17 cellular contexts compared by ENCODE assay signal in the genomic region with DNA sequence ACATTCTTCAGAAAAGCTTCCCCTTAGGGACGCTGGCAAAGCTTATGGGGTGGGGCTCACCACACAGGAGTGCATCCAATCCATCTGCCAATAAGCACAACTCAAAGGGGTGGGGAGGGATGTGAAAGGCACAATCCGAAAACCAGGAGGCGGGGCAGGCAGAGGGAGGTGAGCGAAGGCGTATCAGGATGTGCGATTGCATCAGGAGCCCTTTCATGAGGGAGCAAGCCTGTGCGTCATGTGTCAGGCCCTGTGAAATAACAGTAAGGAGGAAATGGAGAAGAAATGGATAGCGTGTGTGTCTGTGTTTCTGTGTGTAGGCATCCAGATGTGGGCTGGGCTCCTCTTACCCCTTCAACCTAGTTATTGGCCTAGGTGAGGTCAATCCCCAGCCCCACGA.
A peak's percentile ranks its signal among the peaks of the same experiment; 100 is the strongest.
DNase-seq lines count a peak whose midpoint lies in the region; ATAC-seq, FAIRE-seq and TF ChIP-seq lines count a peak whose summit lies in the region.
"Had no signal": no experiment of that assay in that cellular context is flagged by ENCODE, and none has a peak within 500 bp of the region (broad histone marks: within the 10 kb centered on the region; RNA-seq: fewer than 3 reads in every experiment).

No MANE protein-coding gene starts in this region.

- H3K4me2 ChIP-seq in GM23248 (ENCODE audit: unreplicated experiment), result no peak overlapping the region
- peak overlapping the region; percentile 39 for H3K4me2 ChIP-seq in keratinocyte (ENCODE audit: control insufficient read depth, extremely low read depth, insufficient read depth, low read depth, low read length)
- H3K4me2 ChIP-seq: BLaER1, GM23338 had no signal

- H3F3A ChIP-seq in GM23248 (ENCODE audit: insufficient read depth), result no peaks in the 10 kb centered on the region

- H3K27me3 ChIP-seq in GM23248 (replicated peaks; ENCODE audit: insufficient read depth), result peaks cover 9% of the 10 kb centered on the region; the same call in 1 of the 2 replicates
- H3K27me3 ChIP-seq in bronchial epithelial cell (ENCODE audit: control insufficient read depth, insufficient read depth, low read length), result no peaks in the 10 kb centered on the region
- peaks cover 25% of the 10 kb centered on the region for H3K27me3 ChIP-seq in keratinocyte (ENCODE audit: control insufficient read depth, extremely low read depth, insufficient read depth, low read length)
- H3K27me3 ChIP-seq: BLaER1 had no signal

- dilution Hi-C loops in keratinocyte (cut with MboI; ENCODE audit: extremely low pct_ligation_motif_present, low sequenced_read_pairs), result no loop called here

- no peaks in the 10 kb centered on the region for H3K9me2 ChIP-seq in GM23248 (ENCODE audit: insufficient read depth)

- H3K79me2 ChIP-seq in GM23248 (ENCODE audit: insufficient read depth) (no peaks in the 10 kb centered on the region), keratinocyte (ENCODE audit: control insufficient read depth, insufficient read depth, low read length) (no peaks in the 10 kb centered on the region)

- in situ Hi-C loops in GM23248 (cut with MboI), result no loop called here

- no peak for TF ChIP-seq CTCF in bronchial epithelial cell (IDR thresholded peaks at IDR 0.05; ENCODE audit: insufficient read depth, low read length, severe bottlenecking)
- no peak for TF ChIP-seq CTCF in keratinocyte (optimal IDR thresholded peaks at IDR 0.05 in 1 of 3, IDR thresholded peaks at IDR 0.05 in 1 of 3, conservative IDR thresholded peaks at IDR 0.05 in 1 of 3; ENCODE audit: extremely low read depth in 1 of 3, insufficient read depth in 2 of 3, low read length in 3 of 3)

- 23 to 30% methylated on average over 9 of the region's 9 CpGs for WGBS in GM23248 (ENCODE audit: low coverage in 1 of 2, low lambda C conversion rate in 2 of 2, missing lambda C conversion rate in 2 of 2), 2 experiments

- H3K4me1 ChIP-seq in GM23248 (ENCODE audit: insufficient read depth), result no peaks in the 10 kb centered on the region
- peaks cover 11% of the 10 kb centered on the region for H3K4me1 ChIP-seq in keratinocyte (ENCODE audit: control insufficient read depth, extremely low read depth, insufficient read depth, low read length)
- H3K4me1 ChIP-seq: HAP-1 had no signal

- H3K9me3 ChIP-seq in GM23248 (ENCODE audit: low read depth), result no peaks in the 10 kb centered on the region
- no peaks in the 10 kb centered on the region for H3K9me3 ChIP-seq in keratinocyte (ENCODE audit: control insufficient read depth, low read depth, low read length)
- H3K9me3 ChIP-seq: BLaER1, HAP-1 had no signal

- H3K36me3 ChIP-seq in GM23248 (ENCODE audit: low read depth) (no peaks in the 10 kb centered on the region), bronchial epithelial cell (ENCODE audit: control insufficient read depth, insufficient read depth, low read length) (no peaks in the 10 kb centered on the region), keratinocyte (ENCODE audit: control insufficient read depth in 2 of 2, extremely low read depth in 1 of 2, insufficient read depth in 2 of 2, low read length in 2 of 2) (no peaks in the 10 kb centered on the region)
- H3K36me3 ChIP-seq: BLaER1, HAP-1 had no signal

- H2AFZ ChIP-seq in GM23248 (no peak overlapping the region), keratinocyte (ENCODE audit: control insufficient read depth, low read length) (no peak overlapping the region)
- H2AFZ ChIP-seq: GM23338 had no signal

- H3K9ac ChIP-seq in GM23248, result no peak overlapping the region
- no peak overlapping the region for H3K9ac ChIP-seq in keratinocyte (ENCODE audit: control insufficient read depth, extremely low read depth, insufficient read depth, low read length)
- H3K9ac ChIP-seq: BLaER1 had no signal

- H3K27ac ChIP-seq in GM23248 (no peak overlapping the region), keratinocyte (ENCODE audit: control insufficient read depth, insufficient read depth, low read length) (no peak overlapping the region)
- H3K27ac ChIP-seq: BLaER1 had no signal

- ATAC-seq in HG02884 (IDR thresholded peaks at IDR 0.05; ENCODE audit: unreplicated experiment) (no peak), GM21528 (IDR thresholded peaks at IDR 0.05; ENCODE audit: low FRiP score, unreplicated experiment) (no peak)
- ATAC-seq: GM12878 had no signal

- H3K4me3 ChIP-seq in GM23248, result no peak overlapping the region
- H3K4me3 ChIP-seq in bronchial epithelial cell (ENCODE audit: low read depth, low read length), result no peak overlapping the region
- H3K4me3 ChIP-seq in keratinocyte (ENCODE audit: control insufficient read depth in 2 of 3, extremely low read depth in 1 of 3, insufficient read depth in 2 of 3, low read depth in 1 of 3, low read length in 3 of 3), result no peak overlapping the region
- H3K4me3 ChIP-seq: BLaER1, GM12878, GM23338, HAP-1 had no signal

- H3K9me1 ChIP-seq in keratinocyte (ENCODE audit: control insufficient read depth, extremely low read depth, insufficient read depth, low read length), result no peaks in the 10 kb centered on the region

- H4K20me1 ChIP-seq in GM23248 (ENCODE audit: insufficient read depth), result no peaks in the 10 kb centered on the region
- H4K20me1 ChIP-seq in keratinocyte (ENCODE audit: control insufficient read depth, extremely low read depth, insufficient read depth, low read length), result no peaks in the 10 kb centered on the region
- H4K20me1 ChIP-seq: BLaER1 had no signal

- DNase-seq in GM23248 (peak; percentile 18), RPMI7951 (ENCODE audit: low read depth) (peak; percentile 7), bronchial epithelial cell (ENCODE audit: low read depth) (no peak), keratinocyte (ENCODE audit: low read depth, low spot score) (no peak), NCI-H187 (lab: John Stamatoyannopoulos, UW) (no peak), islet precursor cell (no peak)
- DNase-seq: 8988T; AML-193; CD8-positive, alpha-beta memory T cell; DMS53 had no signal

- FAIRE-seq in bronchial epithelial cell (lab: Jason Lieb, UNC), result peak; percentile 13
- FAIRE-seq in keratinocyte (lab: Jason Lieb, UNC), result peak; percentile 75
- FAIRE-seq: GM12878, GM18507 had no signal

Comparison
In these comparisons a context has a peak if more than half of its experiments do, and no peak if none do; other contexts are left out.
1. DNase-seq: peak in GM23248 (single experiment) and RPMI7951 (single experiment); none in bronchial epithelial cell (single experiment), keratinocyte (single experiment), NCI-H187 (0 of 2) and islet precursor cell (single experiment).